1 cellular context compared by ENCODE assay signal in the genomic region with DNA sequence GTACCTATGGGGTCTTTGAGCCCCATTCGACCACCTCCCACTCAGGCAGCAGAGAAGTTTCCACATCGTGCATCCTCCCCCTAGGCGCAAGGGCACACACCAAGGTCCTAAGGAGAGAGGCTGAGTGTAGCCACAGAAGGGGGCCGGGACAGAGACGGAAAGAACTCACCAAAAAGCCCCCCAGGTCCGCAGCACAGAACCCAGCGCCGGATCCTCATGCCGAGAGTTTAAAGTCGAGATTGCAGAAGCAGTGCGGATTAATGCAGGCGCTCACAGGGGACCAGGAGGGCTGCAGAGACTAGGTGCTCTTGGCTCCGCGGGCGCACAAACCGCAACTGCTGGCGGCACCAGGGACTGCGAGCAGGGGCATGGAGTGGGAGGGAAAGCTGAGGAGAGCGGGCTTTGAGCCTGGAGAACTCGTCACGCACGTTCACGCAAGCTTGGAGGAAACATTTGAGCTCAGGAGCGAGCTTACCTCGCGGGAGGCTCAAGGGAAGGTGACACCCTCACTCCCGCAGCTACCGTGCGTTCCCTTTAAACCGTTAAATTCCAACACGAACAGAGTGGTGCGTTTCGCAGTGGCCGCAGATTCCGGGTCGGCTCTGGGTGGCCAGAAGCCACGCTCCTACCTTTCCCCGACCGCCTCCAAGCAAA.
TF ChIP-seq lines count a peak whose summit lies in the region.

No MANE protein-coding gene starts in this region.

TF ChIP-seq in H1, 55 proteins besides CTCF, POLR2A, EP300 and RAD21:
- peak; percentile 97 for TF ChIP-seq RNF2 (IDR thresholded peaks at IDR 0.05; ENCODE audit: borderline replicate concordance, low read depth, low read length, missing control alignments, poor library complexity, severe bottlenecking)
- TF ChIP-seq TBP (IDR thresholded peaks at IDR 0.05; ENCODE audit: low read depth, low read length), result no peak
- no peak for TF ChIP-seq GTF2F1 (IDR thresholded peaks at IDR 0.05; ENCODE audit: borderline replicate concordance, low read depth, low read length)
- no peak for TF ChIP-seq CTBP2 (IDR thresholded peaks at IDR 0.05; ENCODE audit: borderline replicate concordance, insufficient read depth, insufficient read length, low read length)
- TF ChIP-seq CHD1 (IDR thresholded peaks at IDR 0.05; ENCODE audit: low read depth, low read length), result no peak
- TF ChIP-seq CBX8 (IDR thresholded peaks at IDR 0.05; ENCODE audit: borderline replicate concordance, low read depth, low read length), result peak; percentile 75; the same call in 1 of the 2 replicates
- peak; percentile 97 for TF ChIP-seq SUZ12 (IDR thresholded peaks at IDR 0.05; ENCODE audit: low read length)
- TF ChIP-seq GABPA (IDR thresholded peaks at IDR 0.05; ENCODE audit: borderline replicate concordance, insufficient read depth, low read length), result no peak
- TF ChIP-seq EZH2 (IDR thresholded peaks at IDR 0.05; ENCODE audit: low read depth, low read length, severe bottlenecking), result peak; percentile 98
- no peak for TF ChIP-seq CBX5 (IDR thresholded peaks at IDR 0.05; ENCODE audit: low read depth, low read length)
- TF ChIP-seq POU5F1 (IDR thresholded peaks at IDR 0.05; ENCODE audit: low read depth, low read length), result no peak
- no peak for TF ChIP-seq KDM1A (IDR thresholded peaks at IDR 0.05; ENCODE audit: borderline replicate concordance, low read length)
- TF ChIP-seq TEAD4 (IDR thresholded peaks at IDR 0.05; ENCODE audit: low read depth, low read length), result no peak
